11 cellular contexts compared by ENCODE assay signal in genomic region chr2:61059382-61059781, GRCh38.
"Had no signal": no experiment of that assay in that cellular context is flagged by ENCODE, and none has a peak within 500 bp of the region (broad histone marks: within the 10 kb centered on the region; RNA-seq: fewer than 3 reads in every experiment).

No MANE protein-coding gene starts in this region.

- DNase-seq: GM23248, GOT3, H7, H9, HCEC 1CT, HFFc6 had no signal

- H3K4me1 ChIP-seq: HAP-1 had no signal

- H3K4me2 ChIP-seq: GM23338 had no signal

- H3K4me3 ChIP-seq: GM23248, GM23338, HAP-1 had no signal

- H2AFZ ChIP-seq: GM23248, GM23338 had no signal

- H3K9ac ChIP-seq: GM23248 had no signal

- H3K9me3 ChIP-seq: HAP-1 had no signal

- FAIRE-seq: H1, H54 had no signal

- H3K36me3 ChIP-seq: HAP-1 had no signal

- ATAC-seq: GM23338, HCT116 had no signal

- H3K27ac ChIP-seq: GM23248 had no signal
